In genomic region chr12:107360033-107360432, GRCh38 we compare ENCODE assay signal across 26 cellular contexts.
"Had no signal": no experiment of that assay in that cellular context is flagged by ENCODE, and none has a peak within 500 bp of the region (broad histone marks: within the 10 kb centered on the region; RNA-seq: fewer than 3 reads in every experiment).

No MANE protein-coding gene starts in this region.

- H3K27ac Mint-ChIP-seq: dendritic cell treated with granulocyte-macrophage colony-stimulating factor and Interleukin-4, amounts not matched to agents 40 ng/mL and 50 ng/mL, for 4 days; endodermal cell; nephron; stimulated activated naive B cell treated with anti-CD40 and anti-IgM and Interleukin-4, amounts not matched to agents 10 μg/mL and 1 μg/mL and 100 μg/mL, for 72 hours; stimulated activated naive CD8-positive, alpha-beta T cell treated with anti-CD3 and anti-CD28 coated beads, Interleukin-15, Interleukin-2, amounts not matched to agents 100 ng/mL and 50 ng/mL, for 24 hours had no signal

- H3K9me3 Mint-ChIP-seq: dendritic cell treated with granulocyte-macrophage colony-stimulating factor and Interleukin-4, amounts not matched to agents 40 ng/mL and 50 ng/mL, for 4 days; endodermal cell; nephron; stimulated activated naive B cell treated with anti-CD40 and anti-IgM and Interleukin-4, amounts not matched to agents 10 μg/mL and 1 μg/mL and 100 μg/mL, for 72 hours; stimulated activated naive CD8-positive, alpha-beta T cell treated with anti-CD3 and anti-CD28 coated beads, Interleukin-15, Interleukin-2, amounts not matched to agents 100 ng/mL and 50 ng/mL, for 24 hours had no signal

- H3K36me3 Mint-ChIP-seq: stimulated activated naive B cell treated with anti-CD40 and anti-IgM and Interleukin-4, amounts not matched to agents 10 μg/mL and 1 μg/mL and 100 μg/mL, for 72 hours had no signal

- H3K27ac ChIP-seq: colonic mucosa, esophagus muscularis mucosa, foreskin keratinocyte, heart right ventricle, lower lobe of right lung, prostate gland, right atrium auricular region, spleen, thoracic aorta, tibial nerve, upper lobe of left lung had no signal

- DNase-seq: colonic mucosa; effector CD8-positive, alpha-beta T cell; endodermal cell; glutamatergic neuron; heart right ventricle; hippocampal formation; left colon; left ventricle myocardium superior; lower lobe of right lung; nucleus accumbens; spleen; stimulated activated CD4-positive, alpha-beta T cell treated with anti-CD3 and anti-CD28 coated beads, Interleukin-4, amount 100 ng/mL, for 4 hours; stimulated activated naive B cell treated with anti-CD40 and anti-IgM and Interleukin-4, amounts not matched to agents 10 μg/mL and 1 μg/mL and 100 μg/mL, for 72 hours; upper lobe of left lung had no signal

- H3K4me1 Mint-ChIP-seq: stimulated activated naive B cell treated with anti-CD40 and anti-IgM and Interleukin-4, amounts not matched to agents 10 μg/mL and 1 μg/mL and 100 μg/mL, for 72 hours had no signal

- H3K36me3 ChIP-seq: colonic mucosa, esophagus muscularis mucosa, heart right ventricle, lower lobe of right lung, prostate gland, right atrium auricular region, spleen, thoracic aorta, tibial nerve, upper lobe of left lung had no signal

- ATAC-seq: heart right ventricle; left colon; left ventricle myocardium superior; lower lobe of right lung; sciatic nerve; stimulated activated naive B cell treated with anti-CD40 and anti-IgM and Interleukin-4, amounts not matched to agents 10 μg/mL and 1 μg/mL and 100 μg/mL, for 72 hours had no signal

- H3K27me3 ChIP-seq: colonic mucosa, foreskin keratinocyte, right atrium auricular region, tibial nerve, upper lobe of left lung had no signal

- FAIRE-seq: islet of Langerhans, urothelium cell line had no signal

- H3K4me3 Mint-ChIP-seq: dendritic cell treated with granulocyte-macrophage colony-stimulating factor and Interleukin-4, amounts not matched to agents 40 ng/mL and 50 ng/mL, for 4 days; endodermal cell; nephron; stimulated activated naive B cell treated with anti-CD40 and anti-IgM and Interleukin-4, amounts not matched to agents 10 μg/mL and 1 μg/mL and 100 μg/mL, for 72 hours; stimulated activated naive CD8-positive, alpha-beta T cell treated with anti-CD3 and anti-CD28 coated beads, Interleukin-15, Interleukin-2, amounts not matched to agents 100 ng/mL and 50 ng/mL, for 24 hours had no signal

- H3K4me1 ChIP-seq: colonic mucosa, esophagus muscularis mucosa, foreskin keratinocyte, heart right ventricle, lower lobe of right lung, prostate gland, right atrium auricular region, spleen, tibial nerve, upper lobe of left lung had no signal

- H3K27me3 Mint-ChIP-seq: dendritic cell treated with granulocyte-macrophage colony-stimulating factor and Interleukin-4, amounts not matched to agents 40 ng/mL and 50 ng/mL, for 4 days; stimulated activated naive CD8-positive, alpha-beta T cell treated with anti-CD3 and anti-CD28 coated beads, Interleukin-15, Interleukin-2, amounts not matched to agents 100 ng/mL and 50 ng/mL, for 24 hours had no signal

- H3K4me3 ChIP-seq: colonic mucosa, esophagus muscularis mucosa, heart right ventricle, lower lobe of right lung, prostate gland, right atrium auricular region, spleen, thoracic aorta, tibial nerve, upper lobe of left lung had no signal

- H3K9me3 ChIP-seq: colonic mucosa, esophagus muscularis mucosa, heart right ventricle, lower lobe of right lung, prostate gland, right atrium auricular region, spleen, thoracic aorta, tibial nerve, upper lobe of left lung had no signal
